In genomic region chr5:169249001-169249400, GRCh38 we compare ENCODE assay signal across 23 cellular contexts. TPM values are rescaled to one million over a fixed set of nuclear protein-coding genes. Genes with fewer than 3 reads are reported as not detected.
"Had no signal": no experiment of that assay in that cellular context is flagged by ENCODE, and none has a peak within 500 bp of the region (broad histone marks: within the 10 kb centered on the region; RNA-seq: fewer than 3 reads in every experiment).

No MANE protein-coding gene starts in this region.

- H3K9me3 Mint-ChIP-seq: activated B cell treated with CpG ODN at 0.5 μM for 24 hours; activated T-cell treated with anti-CD3 and anti-CD28 coated beads, Interleukin-2, amount 50 U/mL, for 24 hours; stimulated activated naive CD8-positive, alpha-beta T cell treated with anti-CD3 and anti-CD28 coated beads, Interleukin-15, Interleukin-2, amounts not matched to agents 100 ng/mL and 50 ng/mL, for 24 hours; type B pancreatic cell had no signal

- H3K9me3 ChIP-seq: left lung, ovary, prostate gland, vagina had no signal

- DNase-seq: activated B cell treated with CpG ODN at 0.5 μM for 24 hours; activated CD4-positive, alpha-beta T cell treated with anti-CD3 and anti-CD28 coated beads for 36 hours; activated CD4-positive, alpha-beta T cell treated with anti-CD3 and anti-CD28 coated beads, Interleukin-2, amount 50 U/mL, for 4 hours; activated CD8-positive, alpha-beta memory T cell treated with anti-CD3 and anti-CD28 coated beads for 24 hours; activated CD8-positive, alpha-beta memory T cell treated with anti-CD3 and anti-CD28 coated beads, Interleukin-2, amount 50 U/mL, for 4 hours; activated T-cell treated with anti-CD3 and anti-CD28 coated beads, Interleukin-2, amount 50 U/mL, for 24 hours; cerebellar nuclear complex; cortex of kidney; foreskin melanocyte; immature natural killer cell; left lung; naive thymus-derived CD8-positive, alpha-beta T cell; ovary; stimulated activated CD4-positive, alpha-beta T cell treated with anti-CD3 and anti-CD28 coated beads, Interleukin-4, amount 100 ng/mL, for 4 hours; T-helper 17 cell had no signal

- H3K27me3 ChIP-seq: hepatocyte, left lung, ovary, vagina had no signal

- H3K27ac ChIP-seq: hepatocyte, left lung, ovary, prostate gland had no signal

- H3K27ac Mint-ChIP-seq: activated B cell treated with CpG ODN at 0.5 μM for 24 hours; activated CD4-positive, alpha-beta T cell treated with anti-CD3 and anti-CD28 coated beads for 36 hours; activated naive CD4-positive, alpha-beta T cell treated with anti-CD3 and anti-CD28 coated beads, Interleukin-2, amount 50 U/mL, for 72 hours; activated T-cell treated with anti-CD3 and anti-CD28 coated beads, Interleukin-2, amount 50 U/mL, for 24 hours; activated T-helper 17 cell treated with anti-CD3 and anti-CD28 coated beads, Interleukin-2, amount 50 U/mL, for 72 hours; immature natural killer cell; naive thymus-derived CD8-positive, alpha-beta T cell; stimulated activated naive CD8-positive, alpha-beta T cell treated with anti-CD3 and anti-CD28 coated beads, Interleukin-15, Interleukin-2, amounts not matched to agents 100 ng/mL and 50 ng/mL, for 24 hours; T-helper 17 cell; type B pancreatic cell had no signal

- H3K4me2 ChIP-seq: hepatocyte had no signal

- ATAC-seq: activated CD4-positive, alpha-beta T cell treated with anti-CD3 and anti-CD28 coated beads for 36 hours; activated naive CD4-positive, alpha-beta T cell treated with anti-CD3 and anti-CD28 coated beads, Interleukin-2, amount 50 U/mL, for 72 hours; activated T-helper 17 cell treated with anti-CD3 and anti-CD28 coated beads, Interleukin-2, amount 50 U/mL, for 72 hours; left lung; naive thymus-derived CD8-positive, alpha-beta T cell; T-helper 17 cell had no signal

- H3K4me3 ChIP-seq: hepatocyte, left lung, lung, ovary, prostate gland, vagina had no signal

- H3K4me1 Mint-ChIP-seq: activated B cell treated with CpG ODN at 0.5 μM for 24 hours; activated CD4-positive, alpha-beta T cell treated with anti-CD3 and anti-CD28 coated beads for 36 hours; activated T-helper 17 cell treated with anti-CD3 and anti-CD28 coated beads, Interleukin-2, amount 50 U/mL, for 72 hours; immature natural killer cell; T-helper 17 cell had no signal

- H3K36me3 Mint-ChIP-seq: immature natural killer cell had no signal

- H3K4me1 ChIP-seq: prostate gland, vagina had no signal

- H3K4me3 Mint-ChIP-seq: activated B cell treated with CpG ODN at 0.5 μM for 24 hours; activated CD4-positive, alpha-beta T cell treated with anti-CD3 and anti-CD28 coated beads for 36 hours; activated T-cell treated with anti-CD3 and anti-CD28 coated beads, Interleukin-2, amount 50 U/mL, for 24 hours; activated T-helper 17 cell treated with anti-CD3 and anti-CD28 coated beads, Interleukin-2, amount 50 U/mL, for 72 hours; immature natural killer cell; naive thymus-derived CD8-positive, alpha-beta T cell; stimulated activated naive CD8-positive, alpha-beta T cell treated with anti-CD3 and anti-CD28 coated beads, Interleukin-15, Interleukin-2, amounts not matched to agents 100 ng/mL and 50 ng/mL, for 24 hours; T-helper 17 cell; type B pancreatic cell had no signal

- H3K79me2 ChIP-seq: hepatocyte had no signal

- H2AFZ ChIP-seq: hepatocyte had no signal

- H3K36me3 ChIP-seq: left lung, ovary, prostate gland, vagina had no signal

RNA-seq across cellular contexts. Expression of gene SLIT3, which starts 51.9 kb away (rescaled TPM):
- total RNA-seq: activated B cell treated with CpG ODN at 0.5 μM for 24 hours; naive thymus-derived CD8-positive, alpha-beta T cell; T-helper 17 cell had no signal
